Comparison of ENCODE assay signal across 1 cellular context in genomic region chr12:57434517-57435223, GRCh38.
TF ChIP-seq lines count a peak whose summit lies in the region.

Gene INHBC (plus strand): TSS chr12:57434784. CDS start chr12:57434887, 103 bp downstream.

TF ChIP-seq in HepG2, 621 proteins besides CTCF, POLR2A, EP300 and RAD21 (continued from another document and continues in another):
- no peak for TF ChIP-seq ZBED4 (CRISPR knock-in tag; IDR thresholded peaks at IDR 0.05; ENCODE audit: borderline replicate concordance)
- TF ChIP-seq ZMAT5 (CRISPR knock-in tag; IDR thresholded peaks at IDR 0.05; ENCODE audit: borderline replicate concordance, low read depth), result no peak
- TF ChIP-seq ZNF180 (CRISPR knock-in tag; IDR thresholded peaks at IDR 0.05; ENCODE audit: borderline replicate concordance, low read depth), result no peak
- TF ChIP-seq CBX2 (IDR thresholded peaks at IDR 0.05; ENCODE audit: low read depth, low read length), result no peak
- no peak for TF ChIP-seq CBX2 (CRISPR knock-in tag; IDR thresholded peaks at IDR 0.05; ENCODE audit: low read depth)
- peak; percentile 71 for TF ChIP-seq POLR2G (IDR thresholded peaks at IDR 0.05; ENCODE audit: low read depth, low read length)
- no peak; the same call in 1 of the 2 replicates for TF ChIP-seq GABPB1 (CRISPR knock-in tag; IDR thresholded peaks at IDR 0.05)
- TF ChIP-seq ZNF333 (CRISPR knock-in tag; IDR thresholded peaks at IDR 0.05; ENCODE audit: borderline replicate concordance), result no peak
- peak; percentile 79; the same call in 1 of the 2 replicates for TF ChIP-seq MTA1 (CRISPR knock-in tag; IDR thresholded peaks at IDR 0.05; ENCODE audit: borderline replicate concordance)
- TF ChIP-seq CENPT (CRISPR knock-in tag; IDR thresholded peaks at IDR 0.05; ENCODE audit: low read depth), result no peak
- TF ChIP-seq ZFX (CRISPR knock-in tag; IDR thresholded peaks at IDR 0.05; ENCODE audit: low read depth), result peak; percentile 71
- no peak for TF ChIP-seq PBX2 (CRISPR knock-in tag; IDR thresholded peaks at IDR 0.05)
- TF ChIP-seq THAP9 (CRISPR knock-in tag; IDR thresholded peaks at IDR 0.05; ENCODE audit: borderline replicate concordance), result peak; percentile 66; the same call in 1 of the 2 replicates
- TF ChIP-seq ZNF746 (CRISPR knock-in tag; IDR thresholded peaks at IDR 0.05), result peak; percentile 64; the same call in 1 of the 2 replicates
- TF ChIP-seq ZBTB37 (CRISPR knock-in tag; IDR thresholded peaks at IDR 0.05), result 0 out of 2 replicates have a peak, but pooled peaks have one; percentile 23
- TF ChIP-seq ZNF350 (CRISPR knock-in tag; IDR thresholded peaks at IDR 0.05; ENCODE audit: borderline replicate concordance, low read depth), result no peak
- no peak for TF ChIP-seq ZNF546 (CRISPR knock-in tag; conservative IDR thresholded peaks at IDR 0.05)
- TF ChIP-seq THYN1 (CRISPR knock-in tag; IDR thresholded peaks at IDR 0.05; ENCODE audit: borderline replicate concordance, low read depth), result no peak
- TF ChIP-seq ZNF543 (CRISPR knock-in tag; IDR thresholded peaks at IDR 0.05), result peak; percentile 40; the same call in 1 of the 2 replicates
- no peak for TF ChIP-seq NFATC3 (CRISPR knock-in tag; IDR thresholded peaks at IDR 0.05)
- no peak for TF ChIP-seq ZNF850 (CRISPR knock-in tag; conservative IDR thresholded peaks at IDR 0.05)
- no peak for TF ChIP-seq DR1 (CRISPR knock-in tag; IDR thresholded peaks at IDR 0.05)
- TF ChIP-seq DBP (CRISPR knock-in tag; IDR thresholded peaks at IDR 0.05; ENCODE audit: not compliant biosample characterization), result no peak
- TF ChIP-seq BRD4 (CRISPR knock-in tag; IDR thresholded peaks at IDR 0.05), result no peak; the same call in 1 of the 2 replicates
- TF ChIP-seq ZBTB3 (CRISPR knock-in tag; IDR thresholded peaks at IDR 0.05; ENCODE audit: borderline replicate concordance, low read depth), result 0 out of 2 replicates have a peak, but pooled peaks have one; percentile 40
- TF ChIP-seq ZFP62 (CRISPR knock-in tag; IDR thresholded peaks at IDR 0.05), result no peak
- no peak for TF ChIP-seq GATA4 (IDR thresholded peaks at IDR 0.05; ENCODE audit: borderline replicate concordance, low read depth)
- TF ChIP-seq ZZZ3 (CRISPR knock-in tag; IDR thresholded peaks at IDR 0.05; ENCODE audit: borderline replicate concordance), result no peak
- no peak for TF ChIP-seq EZH2 (conservative IDR thresholded peaks at IDR 0.05; ENCODE audit: low read depth, low read length)
- no peak for TF ChIP-seq ZNF484 (CRISPR knock-in tag; IDR thresholded peaks at IDR 0.05; ENCODE audit: borderline replicate concordance, low read depth)
- no peak for TF ChIP-seq ZNF260 (CRISPR knock-in tag; IDR thresholded peaks at IDR 0.05; ENCODE audit: borderline replicate concordance, low read depth)
- TF ChIP-seq SNAPC5 (CRISPR knock-in tag; IDR thresholded peaks at IDR 0.05; ENCODE audit: borderline replicate concordance), result no peak
- no peak for TF ChIP-seq HOXA9 (CRISPR knock-in tag; IDR thresholded peaks at IDR 0.05; ENCODE audit: borderline replicate concordance)
- no peak for TF ChIP-seq SMAD1 (CRISPR knock-in tag; IDR thresholded peaks at IDR 0.05; ENCODE audit: borderline replicate concordance, low read depth)
- peak; percentile 5; the same call in 1 of the 2 replicates for TF ChIP-seq ERF (CRISPR knock-in tag; IDR thresholded peaks at IDR 0.05)
- TF ChIP-seq PRDM10 (CRISPR knock-in tag; IDR thresholded peaks at IDR 0.05; ENCODE audit: low read depth), result no peak
- TF ChIP-seq ZBTB26 (CRISPR knock-in tag; IDR thresholded peaks at IDR 0.05; ENCODE audit: borderline replicate concordance), result no peak
- TF ChIP-seq ZNF724P (CRISPR knock-in tag; IDR thresholded peaks at IDR 0.05; ENCODE audit: borderline replicate concordance), result no peak
- TF ChIP-seq SKIL (CRISPR knock-in tag; IDR thresholded peaks at IDR 0.05; ENCODE audit: borderline replicate concordance), result no peak
- no peak for TF ChIP-seq STAT5B (CRISPR knock-in tag; IDR thresholded peaks at IDR 0.05)
- 0 out of 4 replicates have a peak, but pooled peaks of 1 of the 2 experiments have one; percentile 5 for TF ChIP-seq NR2F1 (CRISPR knock-in tag; IDR thresholded peaks at IDR 0.05)
